13 cellular contexts compared by ENCODE assay signal in the genomic region with DNA sequence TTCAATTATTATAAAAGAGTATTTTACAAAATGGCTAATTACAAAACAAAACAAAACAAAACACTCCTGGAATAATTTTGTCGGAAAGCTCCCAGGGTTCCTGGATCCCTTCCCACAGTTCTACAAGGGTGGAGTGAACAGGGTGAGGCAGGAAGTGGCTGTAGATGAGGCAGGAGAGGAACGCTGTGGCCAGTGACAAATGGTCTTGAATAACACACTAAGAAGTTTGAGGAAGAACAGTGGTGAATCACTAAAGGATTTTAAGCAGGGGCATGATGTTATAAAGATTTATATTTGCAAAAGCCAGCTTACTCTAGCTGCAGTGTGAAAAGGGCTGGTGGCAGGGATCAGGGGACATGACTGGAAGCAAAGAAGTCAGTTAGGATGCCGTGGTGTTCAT. TPM values are rescaled to one million over a fixed set of nuclear protein-coding genes. Genes with fewer than 3 reads are reported as not detected.
A peak's percentile ranks its signal among the peaks of the same experiment; 100 is the strongest.
DNase-seq lines count a peak whose midpoint lies in the region; ATAC-seq lines count a peak whose summit lies in the region.
"Had no signal": no experiment of that assay in that cellular context is flagged by ENCODE, and none has a peak within 500 bp of the region (broad histone marks: within the 10 kb centered on the region; RNA-seq: fewer than 3 reads in every experiment).

No MANE protein-coding gene starts in this region.

- no peaks in the 10 kb centered on the region for H3K9me3 Mint-ChIP-seq in activated CD8-positive, alpha-beta memory T cell treated with anti-CD3 and anti-CD28 coated beads, Interleukin-2, amount 10 ng/mL, durations not matched to agents 7 days and 5 days (ENCODE audit: low read depth)
- H3K9me3 Mint-ChIP-seq: activated naive CD4-positive, alpha-beta T cell treated with anti-CD3 and anti-CD28 coated beads for 36 hours had no signal

- H3K36me3 Mint-ChIP-seq in activated CD8-positive, alpha-beta memory T cell treated with anti-CD3 and anti-CD28 coated beads, Interleukin-2, amount 10 ng/mL, durations not matched to agents 7 days and 5 days = peaks cover 45% of the 10 kb centered on the region

- peaks cover 22% of the 10 kb centered on the region for H3K4me1 Mint-ChIP-seq in activated CD8-positive, alpha-beta memory T cell treated with anti-CD3 and anti-CD28 coated beads, Interleukin-2, amount 10 ng/mL, durations not matched to agents 7 days and 5 days

- no peak overlapping the region for H3K4me3 Mint-ChIP-seq in activated CD8-positive, alpha-beta memory T cell treated with anti-CD3 and anti-CD28 coated beads, Interleukin-2, amount 10 ng/mL, durations not matched to agents 7 days and 5 days
- H3K4me3 Mint-ChIP-seq: activated naive CD4-positive, alpha-beta T cell treated with anti-CD3 and anti-CD28 coated beads for 36 hours had no signal

- no peak for ATAC-seq in activated CD8-positive, alpha-beta memory T cell treated with anti-CD3 and anti-CD28 coated beads, Interleukin-2, amount 10 ng/mL, durations not matched to agents 7 days and 5 days
- ATAC-seq in esophagus mucosa = peak; percentile 90
- no peak for ATAC-seq in HG03469 (IDR thresholded peaks at IDR 0.05; ENCODE audit: unreplicated experiment)
- ATAC-seq in GM21360 (IDR thresholded peaks at IDR 0.05; ENCODE audit: unreplicated experiment) = no peak
- ATAC-seq: activated CD4-positive, CD25-positive, alpha-beta regulatory T cell treated with anti-CD3 and anti-CD28 coated beads, Interleukin-2, amount 50 U/mL, for 24 hours had no signal

- no peaks in the 10 kb centered on the region for H3K27me3 Mint-ChIP-seq in activated CD8-positive, alpha-beta memory T cell treated with anti-CD3 and anti-CD28 coated beads, Interleukin-2, amount 10 ng/mL, durations not matched to agents 7 days and 5 days

- peak overlapping the region; percentile 57 for H3K27ac Mint-ChIP-seq in activated CD8-positive, alpha-beta memory T cell treated with anti-CD3 and anti-CD28 coated beads, Interleukin-2, amount 10 ng/mL, durations not matched to agents 7 days and 5 days
- H3K27ac Mint-ChIP-seq: activated naive CD4-positive, alpha-beta T cell treated with anti-CD3 and anti-CD28 coated beads for 36 hours had no signal

- no peak for DNase-seq in activated CD8-positive, alpha-beta memory T cell treated with anti-CD3 and anti-CD28 coated beads, Interleukin-2, amount 10 ng/mL, durations not matched to agents 7 days and 5 days
- DNase-seq in activated CD8-positive, alpha-beta memory T cell treated with anti-CD3 and anti-CD28 coated beads, Interleukin-2, amount 50 U/mL, for 48 hours = no peak
- DNase-seq in RPMI7951 (ENCODE audit: low read depth) = peak; percentile 89
- peak; percentile 67 for DNase-seq in skeletal muscle cell (ENCODE audit: low read depth)
- DNase-seq in GOT3 (lab: John Stamatoyannopoulos, UW) = no peak
- DNase-seq: activated naive CD4-positive, alpha-beta T cell treated with anti-CD3 and anti-CD28 coated beads for 36 hours; sigmoid colon had no signal

- CTCF ChIA-PET in activated CD8-positive, alpha-beta memory T cell treated with anti-CD3 and anti-CD28 coated beads, Interleukin-2, amount 10 ng/mL, durations not matched to agents 7 days and 5 days (lab: Charles Lee) = no interaction called here

- no peak overlapping the region for H3K4me3 ChIP-seq in skeletal muscle cell (ENCODE audit: low read depth, low read length)
- H3K4me3 ChIP-seq: sigmoid colon had no signal

RNA-seq across cellular contexts. Expression of a gene that starts 33.8 kb away (rescaled TPM):
- under 1 TPM in 1 of 2 experiments, not detected in 1; 0.23 TPM for total RNA-seq in activated CD8-positive, alpha-beta memory T cell treated with anti-CD3 and anti-CD28 coated beads, Interleukin-2, amount 10 ng/mL, durations not matched to agents 7 days and 5 days
- total RNA-seq in RPMI7951 (2014; rRNA removed; shearing (Covaris generic)) = 0.48 TPM in 1 of 2 replicates, not detected in the other
- 0.64 TPM for total RNA-seq in esophagus mucosa
- total RNA-seq: activated naive CD4-positive, alpha-beta T cell treated with anti-CD3 and anti-CD28 coated beads for 36 hours; epithelial cell of proximal tubule had no signal

RNA-seq across cellular contexts. Expression of a gene that starts 41.5 kb away (rescaled TPM):
- total RNA-seq in activated CD8-positive, alpha-beta memory T cell treated with anti-CD3 and anti-CD28 coated beads, Interleukin-2, amount 10 ng/mL, durations not matched to agents 7 days and 5 days = not detected
- total RNA-seq in RPMI7951 (2014; rRNA removed; shearing (Covaris generic)) = not detected in 2 replicates
- total RNA-seq in esophagus mucosa = 0.52 TPM
- total RNA-seq: activated naive CD4-positive, alpha-beta T cell treated with anti-CD3 and anti-CD28 coated beads for 36 hours; epithelial cell of proximal tubule; lower leg skin; sigmoid colon had no signal

RNA-seq across cellular contexts. Expression of a gene that starts 48.1 kb away (rescaled TPM):
- not detected for total RNA-seq in activated CD8-positive, alpha-beta memory T cell treated with anti-CD3 and anti-CD28 coated beads, Interleukin-2, amount 10 ng/mL, durations not matched to agents 7 days and 5 days
- not detected in 2 replicates for total RNA-seq in RPMI7951 (2014; rRNA removed; shearing (Covaris generic))
- total RNA-seq in esophagus mucosa = not detected
- total RNA-seq: activated naive CD4-positive, alpha-beta T cell treated with anti-CD3 and anti-CD28 coated beads for 36 hours; epithelial cell of proximal tubule; lower leg skin; sigmoid colon had no signal

Comparison
In these comparisons a context has a peak if more than half of its experiments do, and no peak if none do; other contexts are left out.
1. DNase-seq: peak in RPMI7951 (single experiment) and skeletal muscle cell (single experiment); none in activated CD8-positive, alpha-beta memory T cell treated with anti-CD3 and anti-CD28 coated beads, Interleukin-2, amount 10 ng/mL, durations not matched to agents 7 days and 5 days (single experiment), activated CD8-positive, alpha-beta memory T cell treated with anti-CD3 and anti-CD28 coated beads, Interleukin-2, amount 50 U/mL, for 48 hours (single experiment) and GOT3 (single experiment).